In genomic region chr6:138403324-138403800, GRCh38 we compare ENCODE assay signal across 10 cellular contexts. TPM values are rescaled to one million over a fixed set of nuclear protein-coding genes. Genes with fewer than 3 reads are reported as not detected.
DNase-seq lines count a peak whose midpoint lies in the region; ATAC-seq and TF ChIP-seq lines count a peak whose summit lies in the region.
"Had no signal": no experiment of that assay in that cellular context is flagged by ENCODE, and none has a peak within 500 bp of the region (broad histone marks: within the 10 kb centered on the region; RNA-seq: fewer than 3 reads in every experiment).

No MANE protein-coding gene starts in this region.

- no peak for DNase-seq in AG09309 (ENCODE audit: low read depth)
- DNase-seq in T-helper 1 cell, result peak in 4 of 5 donors; percentile 15 to 40 (median 23)
- peak; percentile 18 for DNase-seq in choroid plexus epithelial cell (ENCODE audit: low read depth)
- peak; percentile 6 for DNase-seq in stimulated activated CD8-positive, alpha-beta memory T cell treated with anti-CD3 and anti-CD28 coated beads, Interleukin-15, amount 100 ng/mL, for 24 hours (ENCODE audit: low read depth)

- H3K27me3 ChIP-seq in liver (ENCODE audit: control insufficient read depth in 4 of 4, insufficient read depth in 4 of 4, low read length in 3 of 4), result no peaks in the 10 kb centered on the region

- peaks cover 7 to 34% (median 18%) of the 10 kb centered on the region in 4 donors for H3K4me1 ChIP-seq in liver (ENCODE audit: control insufficient read depth in 4 of 4, insufficient read depth in 4 of 4, low read length in 3 of 4)

- H3K9ac ChIP-seq in liver (ENCODE audit: low read depth in 1 of 2, low read length in 2 of 2), result peak overlapping the region; percentile 70 to 100

- ATAC-seq in GM18517 (IDR thresholded peaks at IDR 0.05; ENCODE audit: unreplicated experiment), result peak; percentile 25
- ATAC-seq in HG03439 (IDR thresholded peaks at IDR 0.05; ENCODE audit: unreplicated experiment), result peak; percentile 27
- no peak for ATAC-seq in GM21367 (IDR thresholded peaks at IDR 0.05; ENCODE audit: unreplicated experiment)

- TF ChIP-seq CTCF in AG09309 (IDR thresholded peaks at IDR 0.05; ENCODE audit: control insufficient read depth, insufficient read depth, low read depth, low read length, missing control alignments) (peak; percentile 36), choroid plexus epithelial cell (conservative IDR thresholded peaks at IDR 0.05; ENCODE audit: low read depth, low read length) (no peak), liver (IDR thresholded peaks at IDR 0.05; ENCODE audit: low read depth, low read length, missing input control) (no peak)

- 1% methylated on average over 30 of the region's 30 CpGs for WGBS in liver

- H3K4me3 ChIP-seq in AG09309 (ENCODE audit: control insufficient read depth, low read depth, low read length) (peak overlapping the region; percentile 75), choroid plexus epithelial cell (ENCODE audit: low read depth, low read length) (peak overlapping the region; percentile 77), liver (ENCODE audit: low read depth in 1 of 3, low read length in 3 of 3) (peak overlapping the region; percentile 58 to 94 (median 86))

- H3K27ac ChIP-seq in liver (ENCODE audit: low read depth in 1 of 2, low read length in 2 of 2), result peak overlapping the region; percentile 83 to 96

- H3K9me3 ChIP-seq in liver (ENCODE audit: control insufficient read depth in 4 of 4, low read length in 3 of 4), result no peaks in the 10 kb centered on the region

- peak in 1 of 2 donors; percentile 13 for TF ChIP-seq RAD21 in liver (IDR thresholded peaks at IDR 0.05)

- peaks cover 0 to 14% (median 11%) of the 10 kb centered on the region in 4 donors for H3K36me3 ChIP-seq in liver (ENCODE audit: control insufficient read depth in 4 of 4, insufficient read depth in 3 of 4, low read depth in 1 of 4, low read length in 3 of 4)

TF ChIP-seq in liver, 16 proteins besides CTCF, POLR2A, EP300 and RAD21:
- TF ChIP-seq GABPA (IDR thresholded peaks at IDR 0.05 in 1 of 2, conservative IDR thresholded peaks at IDR 0.05 in 1 of 2), result no peak
- no peak for TF ChIP-seq FOXA2 (IDR thresholded peaks at IDR 0.05)
- TF ChIP-seq ZBTB33 (IDR thresholded peaks at IDR 0.05), result no peak
- no peak for TF ChIP-seq REST (IDR thresholded peaks at IDR 0.05)
- TF ChIP-seq YY1 (IDR thresholded peaks at IDR 0.05), result no peak
- TF ChIP-seq JUND (IDR thresholded peaks at IDR 0.05), result no peak
- no peak for TF ChIP-seq NR2F2 (IDR thresholded peaks at IDR 0.05)
- no peak for TF ChIP-seq TAF1 (conservative IDR thresholded peaks at IDR 0.05)
- no peak for TF ChIP-seq RXRA (IDR thresholded peaks at IDR 0.05)
- no peak for TF ChIP-seq SP1 (IDR thresholded peaks at IDR 0.05)
- TF ChIP-seq EGR1 (IDR thresholded peaks at IDR 0.05; ENCODE audit: low read depth in 2 of 2), result no peak
TF ChIP-seq in liver: peak in this region for 0.

RNA-seq across cellular contexts. Expression of gene HEBP2, which starts 0.7 kb away (rescaled TPM):
- 10 to 100 TPM in 1 of 2 donors, 1 to 10 TPM in 1; 5.6 to 12.0 TPM for total RNA-seq in liver
- polyA plus RNA-seq in liver, result 10 to 100 TPM; 21.7 to 58.0 TPM

RNA-seq across cellular contexts. Expression of gene SMIM28, which starts 25.7 kb away (rescaled TPM):
- not detected for total RNA-seq in liver
- not detected for polyA plus RNA-seq in liver
- total RNA-seq: NCI-H460, subcutaneous adipose tissue had no signal
